In genomic region chr1:176206961-176207902, GRCh38 we compare ENCODE assay signal across 7 cellular contexts.
DNase-seq lines count a peak whose midpoint lies in the region; ATAC-seq and TF ChIP-seq lines count a peak whose summit lies in the region.

Gene COP1, minus strand, starts transcription at chr1:176207286. Its CDS starts 308 bp downstream, at chr1:176206978.

- peak; percentile 97 to 98 for DNase-seq in NCI-H2081 (lab: John Stamatoyannopoulos, UW)
- peak; percentile 89 for DNase-seq in T1000 (lab: John Stamatoyannopoulos, UW)
- peak; percentile 98 for DNase-seq in astrocyte of the hippocampus (ENCODE audit: low read depth, low spot score)
- DNase-seq in hippocampal formation (lab: John Stamatoyannopoulos, UW) = peak; percentile 91 to 93
- peak; percentile 69 for DNase-seq in retinal pigment epithelial cell (ENCODE audit: low read depth)

- H3K4me3 ChIP-seq in retinal pigment epithelial cell (ENCODE audit: low read length) = peak within 1 kb of the TSS; percentile 75

- peak; percentile 57 for ATAC-seq in GM18508 (IDR thresholded peaks at IDR 0.05; ENCODE audit: insufficient read depth, unreplicated experiment)
- ATAC-seq in HG03025 (IDR thresholded peaks at IDR 0.05; ENCODE audit: low FRiP score, unreplicated experiment) = peak; percentile 77

- TF ChIP-seq CTCF in retinal pigment epithelial cell (conservative IDR thresholded peaks at IDR 0.05; ENCODE audit: low read depth, low read length) = no peak

Comparison
In these comparisons a context has a peak if more than half of its experiments do, and no peak if none do; other contexts are left out.
1. Peak in every context shown above with its lines: DNase-seq, ATAC-seq and H3K4me3 ChIP-seq.